In the genomic region with DNA sequence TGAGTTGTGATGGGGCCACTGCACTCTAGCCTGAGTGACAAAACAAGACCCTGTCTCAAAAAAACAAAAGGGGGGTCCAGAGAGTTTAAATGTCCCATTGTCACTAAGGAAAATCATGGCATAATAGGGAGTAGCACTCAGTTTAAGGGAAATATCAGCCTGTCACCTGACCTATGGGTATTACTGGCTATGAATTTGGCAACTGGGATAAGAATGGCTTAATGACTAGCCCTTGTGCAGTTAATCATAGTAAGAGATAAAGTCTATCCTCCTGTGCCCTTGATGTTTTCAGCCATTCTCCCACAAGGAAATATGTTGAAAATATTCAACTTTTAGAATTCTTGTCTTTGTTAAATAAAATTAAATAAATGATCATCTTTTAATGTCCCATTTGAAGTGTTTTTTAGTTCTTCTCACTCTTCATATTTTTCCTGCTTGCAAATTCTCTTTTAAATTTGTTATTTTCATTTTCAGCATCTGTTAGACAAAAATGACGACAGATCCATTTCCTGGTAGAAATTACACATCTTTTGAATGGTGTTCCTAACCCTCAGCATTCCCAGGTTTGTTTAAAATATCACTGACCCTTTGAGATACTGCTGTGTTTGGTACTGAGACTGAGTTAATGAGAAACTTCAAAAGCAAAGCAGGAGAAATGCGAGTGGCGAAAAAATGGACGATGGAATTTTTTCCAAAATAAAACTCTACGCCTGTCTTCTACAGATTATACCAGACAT, we compare ENCODE assay signal across 16 cellular contexts.
"Had no signal": no experiment of that assay in that cellular context is flagged by ENCODE, and none has a peak within 500 bp of the region (broad histone marks: within the 10 kb centered on the region; RNA-seq: fewer than 3 reads in every experiment).

No MANE protein-coding gene starts in this region.

- ATAC-seq: naive thymus-derived CD4-positive, alpha-beta T cell; stimulated activated naive CD8-positive, alpha-beta T cell treated with anti-CD3 and anti-CD28 coated beads, Interleukin-15, Interleukin-2, amounts not matched to agents 100 U/mL and 50 U/mL, for 24 hours had no signal

- H3K27me3 ChIP-seq: colonic mucosa, neutrophil, tibial artery had no signal

- H3K4me3 Mint-ChIP-seq: activated naive CD8-positive, alpha-beta T cell; naive thymus-derived CD4-positive, alpha-beta T cell; T-helper 2 cell treated with Interferon-gamma antibody and Interleukin-4, amounts not matched to agents 5 μg/mL and 100 μg/mL, for 36 hours had no signal

- H3K27me3 Mint-ChIP-seq: activated naive CD8-positive, alpha-beta T cell; naive thymus-derived CD4-positive, alpha-beta T cell had no signal

- H3K4me3 ChIP-seq: colonic mucosa, tibial artery had no signal

- H3K27ac ChIP-seq: colonic mucosa, tibial artery had no signal

- H3K27ac Mint-ChIP-seq: activated naive CD8-positive, alpha-beta T cell; T-helper 2 cell treated with Interferon-gamma antibody and Interleukin-4, amounts not matched to agents 5 μg/mL and 100 μg/mL, for 36 hours had no signal

- H3K4me1 ChIP-seq: colonic mucosa had no signal

- H3K36me3 ChIP-seq: colonic mucosa, tibial artery had no signal

- H3K9me3 Mint-ChIP-seq: T-helper 2 cell treated with Interferon-gamma antibody and Interleukin-4, amounts not matched to agents 5 μg/mL and 100 μg/mL, for 36 hours had no signal

- H3K9me3 ChIP-seq: colonic mucosa, neutrophil, tibial artery had no signal

- DNase-seq: activated CD4-positive, alpha-beta T cell treated with anti-CD3 and anti-CD28 coated beads, Interleukin-2, amount 50 U/mL, for 4 hours; amygdala; caudate nucleus; colonic mucosa; erythroblast; mesendoderm; naive thymus-derived CD4-positive, alpha-beta T cell; posterior cingulate gyrus; retina; stimulated activated CD4-positive, alpha-beta T cell treated with anti-CD3 and anti-CD28 coated beads, Interleukin-2, amount 100 ng/mL, for 24 hours; stimulated activated naive CD8-positive, alpha-beta T cell treated with anti-CD3 and anti-CD28 coated beads, Interleukin-15, Interleukin-2, amounts not matched to agents 100 U/mL and 50 U/mL, for 24 hours; substantia nigra; tibial artery had no signal
